In genomic region chr10:80504897-80505465, GRCh38 we compare ENCODE assay signal across 1 cellular context.
TF ChIP-seq lines count a peak whose summit lies in the region.

No MANE protein-coding gene starts in this region.

TF ChIP-seq in HepG2, 621 proteins besides CTCF, POLR2A, EP300 and RAD21:
- TF ChIP-seq ZNF607 (CRISPR knock-in tag; IDR thresholded peaks at IDR 0.05; ENCODE audit: borderline replicate concordance) (0 out of 2 replicates have a peak, but pooled peaks have one; percentile 0), GPBP1L1 (CRISPR knock-in tag; IDR thresholded peaks at IDR 0.05) (no peak), MEF2D (CRISPR knock-in tag; IDR thresholded peaks at IDR 0.05) (0 out of 2 replicates have a peak, but pooled peaks have one; percentile 7), ZNF891 (CRISPR knock-in tag; IDR thresholded peaks at IDR 0.05) (0 out of 2 replicates have a peak, but pooled peaks have one; percentile 14), ZKSCAN5 (CRISPR knock-in tag; IDR thresholded peaks at IDR 0.05) (no peak), ZNF275 (CRISPR knock-in tag; IDR thresholded peaks at IDR 0.05; ENCODE audit: borderline replicate concordance) (no peak), PATZ1 (CRISPR knock-in tag; IDR thresholded peaks at IDR 0.05) (0 out of 2 replicates have a peak, but pooled peaks have one; percentile 4), PRDM10 (CRISPR knock-in tag; IDR thresholded peaks at IDR 0.05; ENCODE audit: low read depth) (peak; percentile 5; the same call in 1 of the 2 replicates), ATAD3A (CRISPR knock-in tag; IDR thresholded peaks at IDR 0.05) (no peak), POLR2G (IDR thresholded peaks at IDR 0.05; ENCODE audit: low read depth, low read length) (peak; percentile 32; the same call in 1 of the 2 replicates), ZNF567 (CRISPR knock-in tag; IDR thresholded peaks at IDR 0.05; ENCODE audit: borderline replicate concordance) (0 out of 2 replicates have a peak, but pooled peaks have one; percentile 26), ZNF546 (CRISPR knock-in tag; conservative IDR thresholded peaks at IDR 0.05) (0 out of 2 replicates have a peak, but pooled peaks have one; percentile 49), ZFP90 (CRISPR knock-in tag; IDR thresholded peaks at IDR 0.05; ENCODE audit: borderline replicate concordance) (0 out of 2 replicates have a peak, but pooled peaks have one; percentile 1), ZBTB38 (CRISPR knock-in tag; IDR thresholded peaks at IDR 0.05) (0 out of 2 replicates have a peak, but pooled peaks have one; percentile 48), MAZ (IDR thresholded peaks at IDR 0.05; ENCODE audit: borderline replicate concordance, low read depth, low read length) (no peak), MAZ (CRISPR knock-in tag; IDR thresholded peaks at IDR 0.05; ENCODE audit: low read depth) (0 out of 2 replicates have a peak, but pooled peaks have one; percentile 4)
TF ChIP-seq in HepG2: peak in this region for 11.
